2 cellular contexts compared by ENCODE assay signal in the genomic region with DNA sequence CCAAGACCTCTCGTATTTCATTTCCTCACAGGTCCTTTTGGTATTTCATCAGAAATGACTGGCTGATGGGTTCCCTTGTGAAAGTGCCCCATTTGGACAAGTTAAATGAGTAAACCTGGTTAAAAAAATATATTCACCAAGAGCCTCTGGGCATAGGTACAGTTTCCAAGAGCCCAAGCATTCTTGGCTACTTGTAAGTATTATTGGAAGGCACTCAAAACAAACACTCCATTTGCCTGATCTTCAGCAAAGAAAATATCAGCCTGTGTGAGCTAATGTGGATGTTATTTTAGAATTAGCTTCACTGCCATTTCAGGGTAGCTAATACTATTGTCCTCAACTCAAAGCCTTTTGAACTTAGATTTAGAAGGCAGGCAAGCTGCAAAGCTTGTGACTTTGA.
TF ChIP-seq lines count a peak whose summit lies in the region.

No MANE protein-coding gene starts in this region.

TF ChIP-seq in liver, 16 proteins besides CTCF, POLR2A, EP300 and RAD21:
- TF ChIP-seq, protein P1, sequence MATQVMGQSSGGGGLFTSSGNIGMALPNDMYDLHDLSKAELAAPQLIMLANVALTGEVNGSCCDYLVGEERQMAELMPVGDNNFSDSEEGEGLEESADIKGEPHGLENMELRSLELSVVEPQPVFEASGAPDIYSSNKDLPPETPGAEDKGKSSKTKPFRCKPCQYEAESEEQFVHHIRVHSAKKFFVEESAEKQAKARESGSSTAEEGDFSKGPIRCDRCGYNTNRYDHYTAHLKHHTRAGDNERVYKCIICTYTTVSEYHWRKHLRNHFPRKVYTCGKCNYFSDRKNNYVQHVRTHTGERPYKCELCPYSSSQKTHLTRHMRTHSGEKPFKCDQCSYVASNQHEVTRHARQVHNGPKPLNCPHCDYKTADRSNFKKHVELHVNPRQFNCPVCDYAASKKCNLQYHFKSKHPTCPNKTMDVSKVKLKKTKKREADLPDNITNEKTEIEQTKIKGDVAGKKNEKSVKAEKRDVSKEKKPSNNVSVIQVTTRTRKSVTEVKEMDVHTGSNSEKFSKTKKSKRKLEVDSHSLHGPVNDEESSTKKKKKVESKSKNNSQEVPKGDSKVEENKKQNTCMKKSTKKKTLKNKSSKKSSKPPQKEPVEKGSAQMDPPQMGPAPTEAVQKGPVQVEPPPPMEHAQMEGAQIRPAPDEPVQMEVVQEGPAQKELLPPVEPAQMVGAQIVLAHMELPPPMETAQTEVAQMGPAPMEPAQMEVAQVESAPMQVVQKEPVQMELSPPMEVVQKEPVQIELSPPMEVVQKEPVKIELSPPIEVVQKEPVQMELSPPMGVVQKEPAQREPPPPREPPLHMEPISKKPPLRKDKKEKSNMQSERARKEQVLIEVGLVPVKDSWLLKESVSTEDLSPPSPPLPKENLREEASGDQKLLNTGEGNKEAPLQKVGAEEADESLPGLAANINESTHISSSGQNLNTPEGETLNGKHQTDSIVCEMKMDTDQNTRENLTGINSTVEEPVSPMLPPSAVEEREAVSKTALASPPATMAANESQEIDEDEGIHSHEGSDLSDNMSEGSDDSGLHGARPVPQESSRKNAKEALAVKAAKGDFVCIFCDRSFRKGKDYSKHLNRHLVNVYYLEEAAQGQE (IDR thresholded peaks at IDR 0.05) = no peak
- TF ChIP-seq YY1 (IDR thresholded peaks at IDR 0.05) (peak; percentile 26), SP1 (IDR thresholded peaks at IDR 0.05) (no peak), ATF3 (IDR thresholded peaks at IDR 0.05) (no peak), EGR1 (IDR thresholded peaks at IDR 0.05; ENCODE audit: low read depth in 2 of 2) (no peak), RXRA (IDR thresholded peaks at IDR 0.05) (peak in 1 of 2 donors; percentile 17)

TF ChIP-seq in HepG2, 621 proteins besides CTCF, POLR2A, EP300 and RAD21 (continued from another document):
- TF ChIP-seq SKIL (CRISPR knock-in tag; IDR thresholded peaks at IDR 0.05; ENCODE audit: borderline replicate concordance) = no peak
- TF ChIP-seq ZNF674 (CRISPR knock-in tag; IDR thresholded peaks at IDR 0.05; ENCODE audit: low read depth) = no peak
